ENCODE assay signal across 10 cellular contexts in genomic region chr2:42829556-42830510, GRCh38. TPM values are rescaled to one million over a fixed set of nuclear protein-coding genes. Genes with fewer than 3 reads are reported as not detected.
DNase-seq lines count a peak whose midpoint lies in the region; ATAC-seq and TF ChIP-seq lines count a peak whose summit lies in the region.
"Had no signal": no experiment of that assay in that cellular context is flagged by ENCODE, and none has a peak within 500 bp of the region (broad histone marks: within the 10 kb centered on the region; RNA-seq: fewer than 3 reads in every experiment).

No MANE protein-coding gene starts in this region.

- no peak for TF ChIP-seq CTCF in hepatocyte (IDR thresholded peaks at IDR 0.05; ENCODE audit: poor library complexity)
- TF ChIP-seq CTCF in spleen (IDR thresholded peaks at IDR 0.05 in 8 of 11, conservative IDR thresholded peaks at IDR 0.05 in 3 of 11) = no peak

- no peak for ATAC-seq in HG03039 (IDR thresholded peaks at IDR 0.05; ENCODE audit: unreplicated experiment)

- DNase-seq in GM23248 (peak; percentile 32), NCI-H526 treated with DMSO at 0.1 percent for 48 hours (lab: John Stamatoyannopoulos, UW) (peak; percentile 20), hepatocyte (ENCODE audit: low spot score) (no peak), spleen (peak; percentile 41), HT-29 (ENCODE audit: low spot score) (no peak), anterior cingulate cortex (lab: John Stamatoyannopoulos, UW) (no peak)
- DNase-seq: cortex of kidney had no signal

- H3K4me3 ChIP-seq in GM23248 (no peak overlapping the region), hepatocyte (no peak overlapping the region), spleen (no peak overlapping the region)

- H4K20me1 ChIP-seq in GM23248 (ENCODE audit: insufficient read depth) = no peaks in the 10 kb centered on the region
- no peaks in the 10 kb centered on the region for H4K20me1 ChIP-seq in hepatocyte (ENCODE audit: insufficient read depth, poor library complexity, severe bottlenecking)

- H3K9me3 ChIP-seq in GM23248 (ENCODE audit: low read depth) (no peaks in the 10 kb centered on the region), hepatocyte (ENCODE audit: low read depth) (no peaks in the 10 kb centered on the region), spleen (no peaks in the 10 kb centered on the region)

- no peak overlapping the region for H3K4me2 ChIP-seq in GM23248 (ENCODE audit: unreplicated experiment)
- no peak overlapping the region for H3K4me2 ChIP-seq in hepatocyte

- H3F3A ChIP-seq in GM23248 (ENCODE audit: insufficient read depth) = peaks cover 2% of the 10 kb centered on the region

- H3K27ac ChIP-seq in GM23248 = no peak overlapping the region
- peak overlapping the region; percentile 14 for H3K27ac ChIP-seq in hepatocyte
- no peak overlapping the region for H3K27ac ChIP-seq in spleen

- intact Hi-C loops in spleen (cut with DNase I; ENCODE audit: low total_unique reads) = loop anchor here (5.0 to 10.0 kb wide), 2 partner anchors 652 to 775 kb away; no protein-coding TSS in a partner anchor

- no peaks in the 10 kb centered on the region for H3K27me3 ChIP-seq in GM23248 (replicated peaks; ENCODE audit: insufficient read depth)
- H3K27me3 ChIP-seq in hepatocyte = no peaks in the 10 kb centered on the region
- H3K27me3 ChIP-seq in spleen (replicated peaks in 1 of 7) = no peaks in the 10 kb centered on the region

- H3K4me1 ChIP-seq in GM23248 (ENCODE audit: insufficient read depth) = peaks cover 14% of the 10 kb centered on the region
- H3K4me1 ChIP-seq in hepatocyte (ENCODE audit: insufficient read depth) = peaks cover 7% of the 10 kb centered on the region
- H3K4me1 ChIP-seq in spleen = peaks cover 7 to 26% (median 17%) of the 10 kb centered on the region in 6 donors

- 37 to 45% methylated on average over 5 of the region's 5 CpGs for WGBS in GM23248 (ENCODE audit: low coverage in 1 of 2, low lambda C conversion rate in 2 of 2, missing lambda C conversion rate in 2 of 2), 2 experiments
- WGBS in hepatocyte (ENCODE audit: low lambda C conversion rate, missing lambda C conversion rate) = 80% methylated on average over 5 of the region's 5 CpGs
- 65 to 86% (median 73%) methylated on average over 4 to 5 of the region's 5 CpGs for WGBS in spleen, 5 donors

- in situ Hi-C loops in GM23248 (cut with MboI) = loop anchor here (10.0 kb wide), 1 partner anchor 655 kb away; no protein-coding TSS in a partner anchor

- H3K9me2 ChIP-seq in GM23248 (ENCODE audit: insufficient read depth) (no peaks in the 10 kb centered on the region), hepatocyte (replicated peaks; ENCODE audit: insufficient read depth) (no peaks in the 10 kb centered on the region)

- no peaks in the 10 kb centered on the region for H3K79me2 ChIP-seq in GM23248 (ENCODE audit: insufficient read depth)
- H3K79me2 ChIP-seq in hepatocyte = no peaks in the 10 kb centered on the region

- H2AFZ ChIP-seq in GM23248 (peak overlapping the region; percentile 58), hepatocyte (no peak overlapping the region)

- H3K9ac ChIP-seq in GM23248 = no peak overlapping the region

- no peak for TF ChIP-seq POLR2A in spleen (IDR thresholded peaks at IDR 0.05)

- H3K36me3 ChIP-seq in GM23248 (ENCODE audit: low read depth) (no peaks in the 10 kb centered on the region), hepatocyte (replicated peaks; ENCODE audit: insufficient read depth, low read depth) (no peaks in the 10 kb centered on the region), spleen (no peaks in the 10 kb centered on the region)

RNA-seq across cellular contexts. Expression of gene HAAO, which starts 37.5 kb away (rescaled TPM):
- total RNA-seq in GM23248 (2014; rRNA removed; shearing (Covaris generic)) = not detected in 2 replicates
- 0.36 TPM in 1 of 2 replicates, not detected in the other for polyA plus RNA-seq in GM23248 (2016; fragmentation: Nextera tagmentation; extraction: Ambion mirVana)
- total RNA-seq in hepatocyte = 18.1 and 22.0 TPM in 2 replicates
- 29.4 and 35.4 TPM in 2 replicates for polyA plus RNA-seq in hepatocyte
- 10 to 100 TPM in 2 of 7 donors, 1 to 10 TPM in 5; 2.4 to 12.3 (median 8.3) TPM for total RNA-seq in spleen
- polyA plus RNA-seq in spleen = 1 to 10 TPM; 7.5 to 8.6 (median 7.8) TPM
- not detected in 2 replicates for total RNA-seq in HT-29 (2014; rRNA removed; shearing (Covaris generic))
- total RNA-seq: CD4-positive, alpha-beta T cell; HT1080 had no signal

Comparison
In these comparisons a context has a peak if more than half of its experiments do, and no peak if none do; other contexts are left out.
1. DNase-seq: peak in GM23248 (single experiment), NCI-H526 treated with DMSO at 0.1 percent for 48 hours (single experiment) and spleen (single experiment); none in hepatocyte (single experiment), HT-29 (single experiment) and anterior cingulate cortex (0 of 58).